Comparison of ENCODE assay signal across 9 cellular contexts in the genomic region with DNA sequence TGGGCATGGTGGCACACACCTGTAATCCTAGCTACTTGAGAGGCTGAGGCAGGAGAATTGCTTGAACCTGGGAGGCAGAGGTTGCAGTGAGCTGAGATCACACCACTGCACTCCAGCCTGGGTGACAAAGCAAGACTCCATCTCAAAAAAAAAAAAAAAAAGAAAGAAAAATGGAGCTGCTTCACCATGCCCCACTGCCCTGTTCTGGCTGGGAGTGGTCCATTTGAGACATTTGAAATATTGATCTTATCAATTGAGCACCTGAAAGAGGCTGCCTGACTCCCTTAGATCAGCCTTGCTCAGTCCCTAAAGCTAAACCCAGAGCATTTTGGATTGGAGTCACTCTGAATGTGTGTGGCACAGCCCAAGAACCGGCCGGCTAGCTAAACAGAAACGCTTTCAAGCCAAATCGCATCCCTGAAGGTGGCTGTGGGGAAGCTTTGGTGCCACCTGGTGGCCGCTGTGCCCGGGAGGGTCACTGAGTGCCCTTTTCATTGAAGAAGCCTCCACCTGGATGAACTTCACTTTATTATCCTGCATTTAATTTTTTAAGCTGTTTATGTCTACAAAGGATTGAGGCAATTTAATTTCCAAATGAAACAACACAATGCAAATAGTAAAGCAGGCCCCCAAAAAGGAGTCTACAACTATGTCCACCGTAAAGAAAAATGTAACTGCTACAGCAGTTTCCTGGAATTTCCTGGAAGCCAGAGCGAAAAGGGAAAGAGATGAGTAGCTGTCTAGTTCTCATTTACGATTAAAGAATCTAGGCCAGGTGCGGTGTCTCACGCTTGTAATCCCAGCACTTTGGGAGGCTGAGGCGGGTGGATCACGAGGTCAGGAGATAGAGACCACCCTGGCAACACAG. TPM values are rescaled to one million over a fixed set of nuclear protein-coding genes. Genes with fewer than 3 reads are reported as not detected.
DNase-seq lines count a peak whose midpoint lies in the region; ATAC-seq, FAIRE-seq and TF ChIP-seq lines count a peak whose summit lies in the region.
"Had no signal": no experiment of that assay in that cellular context is flagged by ENCODE, and none has a peak within 500 bp of the region (broad histone marks: within the 10 kb centered on the region; RNA-seq: fewer than 3 reads in every experiment).

No MANE protein-coding gene starts in this region.

- intact Hi-C loops in endothelial cell of umbilical vein (cut with micrococcal nuclease) (loop anchor here (1.0 to 10.0 kb wide), 4 partner anchors 64 to 838 kb away; partner anchors contain the start of genes FAM124A and NEK5), mucosa of descending colon (cut with DNase I, micrococcal nuclease) (loop anchor here (5.0 to 10.0 kb wide), 3 partner anchors 64 to 162 kb away; partner anchors contain the start of gene FAM124A (in 1 of the 2))

- H3K27ac ChIP-seq in endothelial cell of umbilical vein (ENCODE audit: insufficient read depth, low read depth, low read length): no peak overlapping the region
- H3K27ac ChIP-seq: BLaER1 treated with 17β-estradiol and CSF1 and Interleukin-3, amounts not matched to agents 10 nM and 100 nM had no signal

- no peaks in the 10 kb centered on the region for H3K9me3 ChIP-seq in endothelial cell of umbilical vein (replicated peaks; ENCODE audit: control insufficient read depth, insufficient read depth, low read length)
- H3K9me3 ChIP-seq in mucosa of descending colon: no peaks in the 10 kb centered on the region
- H3K9me3 ChIP-seq: BLaER1 treated with 17β-estradiol and CSF1 and Interleukin-3, amounts not matched to agents 10 nM and 100 nM had no signal

- dilution Hi-C loops in endothelial cell of umbilical vein (cut with MboI; ENCODE audit: extremely low pct_ligation_motif_present, low sequenced_read_pairs): no loop called here

- no peak overlapping the region for H3K9ac ChIP-seq in endothelial cell of umbilical vein (replicated peaks; ENCODE audit: extremely low read depth, insufficient read depth, low read length)
- H3K9ac ChIP-seq: BLaER1 treated with 17β-estradiol and CSF1 and Interleukin-3, amounts not matched to agents 10 nM and 100 nM had no signal

- H3K27me3 ChIP-seq in endothelial cell of umbilical vein (ENCODE audit: control insufficient read depth in 2 of 2, insufficient read depth in 2 of 2, low read length in 2 of 2): peaks cover 0 to 3% of the 10 kb centered on the region in 2 experiments
- H3K27me3 ChIP-seq: BLaER1 treated with 17β-estradiol and CSF1 and Interleukin-3, amounts not matched to agents 10 nM and 100 nM had no signal

- CTCF ChIA-PET in endothelial cell of umbilical vein (lab: Charles Lee): interaction anchor here (0.6 to 7.4 kb wide), 59 partner anchors 9 to 1310 kb away, joined by 3 to 432 read pairs (median 6); no protein-coding TSS in a partner anchor

- POLR2A ChIA-PET in endothelial cell of umbilical vein (lab: Charles Lee): interaction anchor here (0.7 kb wide), 1 partner anchor 136 kb away, joined by 6 read pairs; no protein-coding TSS in a partner anchor

- no peaks in the 10 kb centered on the region for H4K20me1 ChIP-seq in endothelial cell of umbilical vein (replicated peaks; ENCODE audit: control insufficient read depth, extremely low read depth, insufficient read depth, low read length)
- H4K20me1 ChIP-seq: BLaER1 treated with 17β-estradiol and CSF1 and Interleukin-3, amounts not matched to agents 10 nM and 100 nM had no signal

- H3K9me1 ChIP-seq in endothelial cell of umbilical vein (replicated peaks; ENCODE audit: control insufficient read depth, extremely low read depth, insufficient read depth, low read length): no peaks in the 10 kb centered on the region

- H3K4me2 ChIP-seq in endothelial cell of umbilical vein (ENCODE audit: insufficient read depth, low read length): no peak overlapping the region

- TF ChIP-seq POLR2A in endothelial cell of umbilical vein (IDR thresholded peaks at IDR 0.05; ENCODE audit: low read depth, low read length): no peak

- H3K4me1 ChIP-seq in endothelial cell of umbilical vein (ENCODE audit: control insufficient read depth, extremely low read depth, insufficient read depth, low read length) (no peaks in the 10 kb centered on the region), mucosa of descending colon (ENCODE audit: low read depth) (no peaks in the 10 kb centered on the region)
- H3K4me1 ChIP-seq: BLaER1 treated with 17β-estradiol and CSF1 and Interleukin-3, amounts not matched to agents 10 nM and 100 nM had no signal

- H3K79me2 ChIP-seq in endothelial cell of umbilical vein (ENCODE audit: control insufficient read depth, insufficient read depth, low read length): no peaks in the 10 kb centered on the region

- no peaks in the 10 kb centered on the region for H3K36me3 ChIP-seq in endothelial cell of umbilical vein (ENCODE audit: control insufficient read depth in 2 of 2, extremely low read depth in 1 of 2, insufficient read depth in 2 of 2, low read length in 2 of 2)
- H3K36me3 ChIP-seq in mucosa of descending colon (ENCODE audit: low read depth): no peaks in the 10 kb centered on the region
- H3K36me3 ChIP-seq: BLaER1 treated with 17β-estradiol and CSF1 and Interleukin-3, amounts not matched to agents 10 nM and 100 nM had no signal

- H3K4me3 ChIP-seq in endothelial cell of umbilical vein (replicated peaks in 1 of 3; ENCODE audit: insufficient read depth in 1 of 3, low read depth in 1 of 3, low read length in 3 of 3) (no peak overlapping the region), mucosa of descending colon (no peak overlapping the region)
- H3K4me3 ChIP-seq: BLaER1 treated with 17β-estradiol and CSF1 and Interleukin-3, amounts not matched to agents 10 nM and 100 nM had no signal

- DNase-seq in NCI-H1436 (lab: John Stamatoyannopoulos, UW): peak; percentile 52
- DNase-seq in NCI-H1436 treated with DMSO at 0.1 percent for 48 hours (lab: John Stamatoyannopoulos, UW): no peak
- DNase-seq in NK-92 treated with Interleukin-12 subunit alpha and Interleukin-12 subunit beta, amount 100 ng/mL, for 24 hours (lab: John Stamatoyannopoulos, UW): peak; percentile 45
- peak; percentile 59 for DNase-seq in activated CD8-positive, alpha-beta memory T cell treated with anti-CD3 and anti-CD28 coated beads, Interleukin-2, amount 50 U/mL, for 24 hours (ENCODE audit: extremely low read depth)
- DNase-seq in endothelial cell of umbilical vein (ENCODE audit: low read depth, low spot score): peak; percentile 73
- DNase-seq in mucosa of descending colon: peak; percentile 64 to 89 (median 86)
- DNase-seq in stimulated activated CD8-positive, alpha-beta memory T cell treated with anti-CD3 and anti-CD28 coated beads, Interleukin-4, amount 100 ng/mL, for 4 hours (ENCODE audit: low read depth in 2 of 2, low spot score in 1 of 2): peak; percentile 42 to 48

- H2AFZ ChIP-seq in endothelial cell of umbilical vein (ENCODE audit: low read depth, low read length): no peak overlapping the region

- no TSS peak for BruUV-seq in endothelial cell of umbilical vein (replicated peaks; lab: Mats Ljungman, UMichigan)

- FAIRE-seq in endothelial cell of umbilical vein (lab: Jason Lieb, UNC): peak; percentile 90

- ATAC-seq in HG03565 (IDR thresholded peaks at IDR 0.05; ENCODE audit: unreplicated experiment) (peak; percentile 73), mucosa of descending colon (peak; percentile 85)

- TF ChIP-seq CTCF in endothelial cell of umbilical vein (IDR thresholded peaks at IDR 0.05; ENCODE audit: extremely low read depth in 1 of 2, insufficient read depth in 1 of 2, low read depth in 1 of 2, low read length in 2 of 2) (peak; percentile 87 to 92), mucosa of descending colon (IDR thresholded peaks at IDR 0.05) (peak; percentile 76)

TF ChIP-seq in endothelial cell of umbilical vein, 7 proteins besides CTCF, POLR2A, EP300 and RAD21:
- TF ChIP-seq POLR2AphosphoS5 (IDR thresholded peaks at IDR 0.05; ENCODE audit: insufficient read depth, low read depth, low read length): no peak
- no peak for TF ChIP-seq MYC (IDR thresholded peaks at IDR 0.05; ENCODE audit: low read depth, low read length)
- TF ChIP-seq JUN (IDR thresholded peaks at IDR 0.05; ENCODE audit: borderline replicate concordance, insufficient read depth, insufficient read length, low read depth): no peak
- no peak for TF ChIP-seq GATA2 (IDR thresholded peaks at IDR 0.05; ENCODE audit: insufficient read depth, insufficient read length, low read depth, low read length)
TF ChIP-seq in endothelial cell of umbilical vein: peak in this region for 0.

RNA-seq across cellular contexts. Expression of gene SERPINE3, which starts 53.1 kb away (rescaled TPM):
- not detected in 2 replicates for total RNA-seq in endothelial cell of umbilical vein
- not detected in 2 replicates for polyA plus RNA-seq in endothelial cell of umbilical vein
- polyA plus RNA-seq in endothelial cell of umbilical vein (2011; cell fraction: cytosol; rRNA removed): not detected in 2 replicates
- polyA plus RNA-seq in endothelial cell of umbilical vein (2011; cell fraction: nucleus; rRNA removed): not detected in 2 replicates
- not detected in 2 replicates for polyA plus RNA-seq in endothelial cell of umbilical vein (2012)
- not detected in 2 replicates for polyA minus RNA-seq in endothelial cell of umbilical vein
- not detected for polyA minus RNA-seq in endothelial cell of umbilical vein (2011; cell fraction: cytosol; rRNA and poly(A)+ RNA removed)
- polyA minus RNA-seq in endothelial cell of umbilical vein (2011; cell fraction: nucleus; rRNA and poly(A)+ RNA removed): not detected in 2 replicates
- not detected for total RNA-seq in mucosa of descending colon
